ENCODE assay signal across 7 cellular contexts in the genomic region with DNA sequence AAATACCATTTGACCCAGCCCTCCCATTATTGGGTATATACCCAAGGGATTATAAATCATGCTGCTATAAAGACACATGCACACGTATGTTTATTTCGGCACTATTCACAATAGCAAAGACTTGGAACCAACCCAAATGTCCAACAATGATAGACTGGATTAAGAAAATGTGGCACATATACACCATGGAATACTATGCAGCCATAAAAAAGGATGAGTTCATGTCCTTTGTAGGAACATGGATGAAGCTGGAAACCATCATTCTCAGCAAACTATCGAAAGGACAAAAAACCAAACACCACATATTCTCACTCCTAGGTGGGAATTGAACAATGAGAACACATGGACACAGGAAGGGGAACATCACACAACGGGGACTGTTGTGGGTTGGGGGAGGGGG. TPM values are rescaled to one million over a fixed set of nuclear protein-coding genes. Genes with fewer than 3 reads are reported as not detected.
"Had no signal": no experiment of that assay in that cellular context is flagged by ENCODE, and none has a peak within 500 bp of the region (broad histone marks: within the 10 kb centered on the region; RNA-seq: fewer than 3 reads in every experiment).

No MANE protein-coding gene starts in this region.

RNA-seq across cellular contexts. Expression of gene G6PC2, which starts 30.3 kb away (rescaled TPM):
- total RNA-seq: GM23248, GM23338, H1, H4, H7, H9, HFFc6 had no signal
- polyA plus RNA-seq: GM23248, GM23338, H1 had no signal
